In the genomic region with DNA sequence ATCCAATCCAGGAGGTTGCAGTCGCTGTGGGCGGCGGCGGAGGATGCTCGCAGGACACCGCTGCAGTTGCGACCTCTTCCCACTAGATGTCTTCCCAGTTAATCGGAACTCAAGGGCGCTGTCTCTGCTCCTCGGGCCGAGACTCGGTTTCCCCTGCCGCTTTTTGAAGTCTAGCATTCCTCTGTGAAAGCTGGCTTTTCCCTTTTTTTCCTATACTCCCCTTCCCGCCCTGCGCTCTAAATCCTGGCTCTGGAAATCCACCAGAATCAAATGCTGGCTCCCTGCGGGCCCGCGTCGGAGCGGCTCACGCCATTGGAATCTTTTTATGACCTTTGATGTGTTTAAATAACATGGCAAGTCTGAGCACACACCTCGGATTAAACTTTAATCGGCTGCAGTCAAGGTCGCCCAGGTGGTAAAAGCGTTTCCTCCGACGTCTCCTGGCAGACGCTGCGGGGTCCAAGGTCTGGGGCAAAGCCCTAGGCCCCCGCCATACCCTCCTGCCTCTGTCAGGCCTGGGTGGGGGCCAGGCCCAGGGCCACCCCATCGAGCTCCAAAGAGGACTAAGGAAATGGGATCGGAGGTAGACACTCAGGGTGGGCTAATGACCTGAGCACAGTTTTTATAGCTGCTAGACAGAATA, we compare ENCODE assay signal across 8 cellular contexts. TPM values are rescaled to one million over a fixed set of nuclear protein-coding genes. Genes with fewer than 3 reads are reported as not detected.
DNase-seq lines count a peak whose midpoint lies in the region; ATAC-seq, FAIRE-seq and TF ChIP-seq lines count a peak whose summit lies in the region.

No MANE protein-coding gene starts in this region.

- H3K4me3 ChIP-seq in PC-3 (ENCODE audit: low read length) (peak overlapping the region; percentile 65), astrocyte (ENCODE audit: insufficient read depth, low read depth, low read length) (peak overlapping the region; percentile 8), hepatocyte (no peak overlapping the region), skeletal muscle satellite cell (ENCODE audit: low read length) (no peak overlapping the region)

- H3K79me2 ChIP-seq in PC-3 (ENCODE audit: low read length) (peaks cover 28% of the 10 kb centered on the region), astrocyte (ENCODE audit: insufficient read depth, low read length) (no peaks in the 10 kb centered on the region), hepatocyte (peaks cover 24% of the 10 kb centered on the region)

- BruUV-seq in PC-3 (replicated peaks; lab: Mats Ljungman, UMichigan), result no TSS peak

- H3K36me3 Mint-ChIP-seq in astrocyte (ENCODE audit: low read depth, unreplicated experiment), result peaks cover 3% of the 10 kb centered on the region

- peak; percentile 76 for DNase-seq in activated effector memory CD4-positive, alpha-beta T cell treated with anti-CD3 and anti-CD28 coated beads, Interleukin-2, amount 50 U/mL, for 16 hours
- DNase-seq in activated effector memory CD4-positive, alpha-beta T cell treated with Interleukin-2 at 50 U/mL for 16 hours, result no peak
- DNase-seq in PC-3 (peak; percentile 65), astrocyte (ENCODE audit: low read depth) (no peak), hepatocyte (ENCODE audit: low spot score) (peak; percentile 82)

- H3K27ac Mint-ChIP-seq in astrocyte (ENCODE audit: unreplicated experiment), result peak overlapping the region; percentile 18

- peaks cover 92% of the 10 kb centered on the region for H3K27me3 Mint-ChIP-seq in astrocyte (ENCODE audit: low read depth, unreplicated experiment)

- H3K4me2 ChIP-seq in PC-3 (ENCODE audit: low read length) (peak overlapping the region; percentile 93), astrocyte (ENCODE audit: low read length) (peak overlapping the region; percentile 82), hepatocyte (peak overlapping the region; percentile 69), skeletal muscle satellite cell (ENCODE audit: low read length) (peak overlapping the region; percentile 75)

- intact Hi-C loops in PC-3 (cut with micrococcal nuclease), result loop anchor here (1.0 kb wide), 1 partner anchor 366 kb away; no protein-coding TSS in a partner anchor

- H3K9ac ChIP-seq in PC-3 (ENCODE audit: low read length) (peak overlapping the region; percentile 29), astrocyte (ENCODE audit: low read length) (no peak overlapping the region), skeletal muscle satellite cell (ENCODE audit: low read depth, low read length) (no peak overlapping the region)

- H3K9me2 ChIP-seq in PC-3 (replicated peaks; ENCODE audit: low read length) (no peaks in the 10 kb centered on the region), hepatocyte (replicated peaks; ENCODE audit: insufficient read depth) (no peaks in the 10 kb centered on the region)

- H3K36me3 ChIP-seq in PC-3 (ENCODE audit: low read depth, low read length) (no peaks in the 10 kb centered on the region), astrocyte (ENCODE audit: insufficient read depth, low read length) (no peaks in the 10 kb centered on the region), hepatocyte (replicated peaks; ENCODE audit: insufficient read depth, low read depth) (no peaks in the 10 kb centered on the region), skeletal muscle satellite cell (ENCODE audit: insufficient read depth, low read length) (no peaks in the 10 kb centered on the region)

- no peaks in the 10 kb centered on the region for H3F3A ChIP-seq in PC-3 (ENCODE audit: low read length, unreplicated experiment)

- TF ChIP-seq CTCF in PC-3 (conservative IDR thresholded peaks at IDR 0.05; ENCODE audit: low read depth, low read length) (peak; percentile 83), astrocyte (IDR thresholded peaks at IDR 0.05; ENCODE audit: insufficient read depth, low read depth, low read length) (peak; percentile 52), hepatocyte (IDR thresholded peaks at IDR 0.05; ENCODE audit: poor library complexity) (peak; percentile 74)

- 13% methylated on average over 32 of the region's 32 CpGs for WGBS in hepatocyte (ENCODE audit: low lambda C conversion rate, missing lambda C conversion rate)

- peak; percentile 46 for ATAC-seq in PC-3
- no peak for ATAC-seq in HG03460 (IDR thresholded peaks at IDR 0.05; ENCODE audit: unreplicated experiment)
- no peak for ATAC-seq in GM21360 (IDR thresholded peaks at IDR 0.05; ENCODE audit: unreplicated experiment)

- H3K27ac ChIP-seq in PC-3 (ENCODE audit: low read length) (no peak overlapping the region), astrocyte (ENCODE audit: low read depth, low read length) (no peak overlapping the region), hepatocyte (peak overlapping the region; percentile 55)

- no peaks in the 10 kb centered on the region for H3K4me1 Mint-ChIP-seq in astrocyte (ENCODE audit: low read depth, unreplicated experiment)

- peaks cover 36% of the 10 kb centered on the region for H3K4me1 ChIP-seq in PC-3 (ENCODE audit: insufficient read depth, low read length)
- peaks cover 5% of the 10 kb centered on the region for H3K4me1 ChIP-seq in astrocyte (ENCODE audit: insufficient read depth, low read length)
- peaks cover 34% of the 10 kb centered on the region for H3K4me1 ChIP-seq in hepatocyte (ENCODE audit: insufficient read depth)
- no peaks in the 10 kb centered on the region for H3K4me1 ChIP-seq in skeletal muscle satellite cell (ENCODE audit: control insufficient read depth, insufficient read depth, low read length)

- CTCF ChIA-PET in PC-3 (lab: Charles Lee), result interaction anchor here (0.9 to 1.0 kb wide), 2 partner anchors 395 kb away, joined by 6 to 7 read pairs; no protein-coding TSS in a partner anchor

- H2AFZ ChIP-seq in PC-3 (ENCODE audit: low read length), result peak overlapping the region; percentile 89
- peak overlapping the region; percentile 48 for H2AFZ ChIP-seq in astrocyte (ENCODE audit: low read depth, low read length)
- H2AFZ ChIP-seq in hepatocyte, result peak overlapping the region; percentile 5

- no peaks in the 10 kb centered on the region for H3K27me3 ChIP-seq in PC-3 (ENCODE audit: low read length)
- peaks cover 100% of the 10 kb centered on the region for H3K27me3 ChIP-seq in astrocyte (ENCODE audit: insufficient read depth, low read length)
- H3K27me3 ChIP-seq in hepatocyte, result peaks cover 80% of the 10 kb centered on the region
- H3K27me3 ChIP-seq in skeletal muscle satellite cell (ENCODE audit: control insufficient read depth, insufficient read depth, low read length), result peaks cover 35% of the 10 kb centered on the region

- H3K9me3 Mint-ChIP-seq in astrocyte (ENCODE audit: unreplicated experiment), result peaks cover 4% of the 10 kb centered on the region

- POLR2A ChIA-PET in PC-3 (lab: Charles Lee; ENCODE audit: unreplicated experiment), result no interaction called here

- no peaks in the 10 kb centered on the region for H4K20me1 ChIP-seq in PC-3 (ENCODE audit: low read length)
- peaks cover 4% of the 10 kb centered on the region for H4K20me1 ChIP-seq in astrocyte (ENCODE audit: insufficient read depth, low read length)
- no peaks in the 10 kb centered on the region for H4K20me1 ChIP-seq in hepatocyte (ENCODE audit: insufficient read depth, poor library complexity, severe bottlenecking)

- H3K9me3 ChIP-seq in PC-3 (ENCODE audit: low read length) (no peaks in the 10 kb centered on the region), astrocyte (ENCODE audit: insufficient read depth, low read depth, low read length) (no peaks in the 10 kb centered on the region), hepatocyte (ENCODE audit: low read depth) (no peaks in the 10 kb centered on the region), skeletal muscle satellite cell (replicated peaks; ENCODE audit: low read length) (no peaks in the 10 kb centered on the region)

- no peak for FAIRE-seq in astrocyte (lab: Jason Lieb, UNC)

- peak overlapping the region; percentile 36 for H3K4me3 Mint-ChIP-seq in astrocyte (ENCODE audit: unreplicated experiment)

RNA-seq across cellular contexts. Expression of a gene that starts 10.7 kb away (rescaled TPM):
- total RNA-seq in PC-3 (2014; rRNA removed) (12.1 and 14.9 TPM in 2 replicates), astrocyte (not detected in 2 replicates), hepatocyte (13.0 and 14.2 TPM in 2 replicates)
- polyA plus RNA-seq in hepatocyte, result 6.1 and 6.2 TPM in 2 replicates
- 0.22 TPM in 1 of 2 replicates, not detected in the other for total RNA-seq in skeletal muscle satellite cell (2012; rRNA removed)

RNA-seq across cellular contexts. Expression of a gene that starts 25.5 kb away (rescaled TPM):
- total RNA-seq in PC-3 (2014; rRNA removed) (26.6 and 31.4 TPM in 2 replicates), astrocyte (not detected in 2 replicates), hepatocyte (6.4 and 9.6 TPM in 2 replicates)
- polyA plus RNA-seq in hepatocyte, result 5.4 and 7.6 TPM in 2 replicates
- total RNA-seq in skeletal muscle satellite cell (2012; rRNA removed), result 3.3 and 3.8 TPM in 2 replicates

RNA-seq across cellular contexts. Expression of a gene that starts 32.0 kb away (rescaled TPM):
- total RNA-seq in PC-3 (2014; rRNA removed) (0.33 and 0.35 TPM in 2 replicates), astrocyte (not detected in 2 replicates), hepatocyte (1.1 and 1.6 TPM in 2 replicates)
- polyA plus RNA-seq in hepatocyte, result 0.95 and 1.9 TPM in 2 replicates
- not detected in 2 replicates for total RNA-seq in skeletal muscle satellite cell (2012; rRNA removed)

RNA-seq across cellular contexts. Expression of a gene that starts 36.4 kb away (rescaled TPM):
- total RNA-seq in PC-3 (2014; rRNA removed) (36.0 and 46.1 TPM in 2 replicates), astrocyte (not detected in 2 replicates), hepatocyte (9.9 and 15.1 TPM in 2 replicates)
- polyA plus RNA-seq in hepatocyte, result 7.7 and 8.1 TPM in 2 replicates
- total RNA-seq in skeletal muscle satellite cell (2012; rRNA removed), result 8.5 and 9.4 TPM in 2 replicates

RNA-seq across cellular contexts. Expression of a gene that starts 45.2 kb away (rescaled TPM):
- total RNA-seq in PC-3 (2014; rRNA removed), result 69.0 and 85.3 TPM in 2 replicates
- not detected in 2 replicates for total RNA-seq in astrocyte
- 3.6 and 5.9 TPM in 2 replicates for total RNA-seq in hepatocyte
- polyA plus RNA-seq in hepatocyte, result 3.5 and 4.4 TPM in 2 replicates
- total RNA-seq in skeletal muscle satellite cell (2012; rRNA removed), result 14.6 and 20.3 TPM in 2 replicates

Comparison
In these comparisons a context has a peak if more than half of its experiments do, and no peak if none do; other contexts are left out.
1. DNase-seq: peak in activated effector memory CD4-positive, alpha-beta T cell treated with anti-CD3 and anti-CD28 coated beads, Interleukin-2, amount 50 U/mL, for 16 hours (single experiment), PC-3 (single experiment) and hepatocyte (single experiment); none in activated effector memory CD4-positive, alpha-beta T cell treated with Interleukin-2 at 50 U/mL for 16 hours (single experiment) and astrocyte (single experiment).
2. H2AFZ ChIP-seq: peak in every context shown above with its lines; median percentile 89 in PC-3; 48 in astrocyte; 5 in hepatocyte.
3. H3K4me3 ChIP-seq: peak in PC-3 (single experiment) and astrocyte (single experiment); none in hepatocyte (single experiment) and skeletal muscle satellite cell (single experiment).
4. RNA of a gene that starts 10.7 kb away (total RNA-seq): 13.0 to 14.2 TPM in hepatocyte and 12.1 to 14.9 TPM in PC-3; not detected in astrocyte; every median in the first group is over 10 times any median in the second.
5. Peak in every context shown above with its lines, with median percentiles within 50 percentile points of each other: H3K4me2 ChIP-seq and CTCF ChIP-seq.